ENCODE assay signal across 8 cellular contexts in the genomic region with DNA sequence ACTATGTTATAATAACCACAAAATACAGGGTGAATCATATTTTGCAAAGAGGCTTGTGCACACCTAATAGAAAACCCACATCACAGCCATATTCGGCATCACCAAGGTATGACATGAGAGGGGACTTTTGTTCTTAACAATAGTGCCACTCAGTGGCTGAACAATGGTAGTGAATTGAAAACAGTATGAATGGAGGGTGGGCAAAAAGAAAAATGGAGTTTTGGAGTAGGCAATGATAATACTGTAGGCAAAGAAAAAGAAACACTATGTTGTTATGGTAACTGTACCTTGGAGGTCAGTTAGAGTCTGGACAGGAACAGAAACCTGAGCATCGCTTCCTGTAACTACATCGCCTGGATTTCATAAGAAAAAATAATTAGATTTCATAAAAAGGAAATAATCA.
A peak's percentile ranks its signal among the peaks of the same experiment; 100 is the strongest.
DNase-seq lines count a peak whose midpoint lies in the region; ATAC-seq and TF ChIP-seq lines count a peak whose summit lies in the region.

No MANE protein-coding gene starts in this region.

- H3K9me3 ChIP-seq in ovary, result no peaks in the 10 kb centered on the region
- H3K9me3 ChIP-seq in vagina, result no peaks in the 10 kb centered on the region

- no peaks in the 10 kb centered on the region for H3K36me3 ChIP-seq in ovary
- peaks cover 0 to 5% of the 10 kb centered on the region in 2 donors for H3K36me3 ChIP-seq in vagina

- intact Hi-C loops in ovary (cut with DNase I), result no loop called here
- intact Hi-C loops in vagina (cut with DNase I), result loop anchor here (10.0 kb wide), 1 partner anchor 629 kb away; a partner anchor contains a TSS

- no peak for TF ChIP-seq POLR2A in ovary (IDR thresholded peaks at IDR 0.05)
- TF ChIP-seq POLR2A in vagina (IDR thresholded peaks at IDR 0.05), result no peak

- ATAC-seq in GM19372 (IDR thresholded peaks at IDR 0.05; ENCODE audit: low read depth, unreplicated experiment), result peak; percentile 86
- peak; percentile 92 for ATAC-seq in HG03342 (IDR thresholded peaks at IDR 0.05; ENCODE audit: unreplicated experiment)

- H3K4me3 ChIP-seq in foreskin fibroblast (ENCODE audit: low read depth in 1 of 2, low read length in 2 of 2) (no peak overlapping the region), ovary (no peak overlapping the region), vagina (no peak overlapping the region)

- TF ChIP-seq EP300 in ovary (IDR thresholded peaks at IDR 0.05), result no peak

- WGBS in ovary, 3 donors, result 48 to 58% (median 51%) methylated on average over 3 of the region's 3 CpGs

- TF ChIP-seq CTCF in foreskin fibroblast (IDR thresholded peaks at IDR 0.05; ENCODE audit: low read depth, low read length) (peak; percentile 71), ovary (IDR thresholded peaks at IDR 0.05) (peak in 2 of 3 donors; percentile 51 to 63), vagina (IDR thresholded peaks at IDR 0.05) (peak in 1 of 3 experiments; percentile 51)

- H3K4me1 ChIP-seq in ovary (ENCODE audit: insufficient read depth) (no peaks in the 10 kb centered on the region), vagina (no peaks in the 10 kb centered on the region)

- H3K27me3 ChIP-seq in ovary (no peaks in the 10 kb centered on the region), vagina (no peaks in the 10 kb centered on the region)

- peak; percentile 22 for DNase-seq in DMS53 treated with DMSO at 0.1 percent for 48 hours (lab: John Stamatoyannopoulos, UW; ENCODE audit: unreplicated experiment)
- DNase-seq in NCI-H748 (lab: John Stamatoyannopoulos, UW; ENCODE audit: unreplicated experiment), result peak; percentile 65
- DNase-seq in activated CD8-positive, alpha-beta memory T cell treated with anti-CD3 and anti-CD28 coated beads, Interleukin-2, amount 50 U/mL, for 4 hours, result peak; percentile 21
- peak; percentile 28 to 64 for DNase-seq in foreskin fibroblast
- DNase-seq in ovary, result no peak
- DNase-seq in vagina (ENCODE audit: extremely low spot score in 2 of 2), result no peak

- H3K27ac ChIP-seq in ovary, result no peak overlapping the region
- no peak overlapping the region for H3K27ac ChIP-seq in vagina

Comparison
In these comparisons a context has a peak if more than half of its experiments do, and no peak if none do; other contexts are left out.
1. DNase-seq: peak in DMS53 treated with DMSO at 0.1 percent for 48 hours (single experiment), NCI-H748 (single experiment), activated CD8-positive, alpha-beta memory T cell treated with anti-CD3 and anti-CD28 coated beads, Interleukin-2, amount 50 U/mL, for 4 hours (single experiment) and foreskin fibroblast (2 of 2); none in ovary (0 of 5) and vagina (0 of 2).